ENCODE assay signal across 1 cellular context in the genomic region with DNA sequence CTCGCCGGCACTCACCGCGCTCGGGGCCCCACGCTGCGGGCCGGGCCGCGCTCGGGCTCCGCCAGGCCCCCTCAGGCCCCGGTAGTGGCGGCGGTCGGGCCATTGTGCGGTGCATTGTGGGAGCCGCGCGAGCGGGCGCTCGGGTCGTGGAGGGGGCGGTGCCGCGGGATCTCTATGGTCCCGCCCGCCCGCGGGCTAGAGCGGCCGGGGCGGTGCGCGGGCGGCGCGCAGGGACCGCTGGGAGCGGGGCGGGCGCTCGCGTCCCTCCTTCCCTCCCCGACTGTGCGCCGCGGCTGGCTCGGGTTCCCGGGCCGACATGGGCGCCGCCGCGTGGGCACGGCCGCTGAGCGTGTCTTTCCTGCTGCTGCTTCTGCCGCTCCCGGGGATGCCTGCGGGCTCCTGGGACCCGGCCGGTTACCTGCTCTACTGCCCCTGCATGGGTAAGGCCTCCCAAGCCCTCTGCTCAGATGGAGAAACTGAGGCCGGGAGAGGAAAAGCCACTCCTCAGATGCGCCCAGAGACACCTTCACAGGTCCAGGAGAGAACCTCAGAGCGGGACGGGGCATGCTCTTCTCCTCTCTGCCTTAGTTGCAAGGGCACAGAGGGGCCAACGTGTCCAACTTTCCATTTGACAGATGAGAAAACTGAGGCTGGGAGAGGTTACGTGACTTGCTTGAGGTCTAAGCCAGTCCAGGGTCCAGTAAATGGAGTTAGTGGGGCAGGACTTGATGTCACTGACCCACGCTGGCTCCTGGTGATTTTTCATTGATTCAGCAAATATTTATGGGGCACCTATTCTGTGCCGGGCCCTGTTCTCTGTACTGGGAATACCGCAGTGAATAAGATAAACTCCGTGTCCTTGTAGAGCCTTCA.
TF ChIP-seq lines count a peak whose summit lies in the region.

A gene with protein sequence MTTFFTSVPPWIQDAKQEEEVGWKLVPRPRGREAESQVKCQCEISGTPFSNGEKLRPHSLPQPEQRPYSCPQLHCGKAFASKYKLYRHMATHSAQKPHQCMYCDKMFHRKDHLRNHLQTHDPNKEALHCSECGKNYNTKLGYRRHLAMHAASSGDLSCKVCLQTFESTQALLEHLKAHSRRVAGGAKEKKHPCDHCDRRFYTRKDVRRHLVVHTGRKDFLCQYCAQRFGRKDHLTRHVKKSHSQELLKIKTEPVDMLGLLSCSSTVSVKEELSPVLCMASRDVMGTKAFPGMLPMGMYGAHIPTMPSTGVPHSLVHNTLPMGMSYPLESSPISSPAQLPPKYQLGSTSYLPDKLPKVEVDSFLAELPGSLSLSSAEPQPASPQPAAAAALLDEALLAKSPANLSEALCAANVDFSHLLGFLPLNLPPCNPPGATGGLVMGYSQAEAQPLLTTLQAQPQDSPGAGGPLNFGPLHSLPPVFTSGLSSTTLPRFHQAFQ (minus strand): TSS at position 118 of the 873 bp plus-strand sequence. CDS start 5,565 bp downstream, outside the sequence.
A gene (plus strand): TSS at position 255 of the 873 bp plus-strand sequence. CDS start 62 bp downstream, at position 317.

TF ChIP-seq in HEK293, 187 proteins besides CTCF, POLR2A, EP300 and RAD21 (continued from another document and continues in another):
- TF ChIP-seq, protein P1, sequence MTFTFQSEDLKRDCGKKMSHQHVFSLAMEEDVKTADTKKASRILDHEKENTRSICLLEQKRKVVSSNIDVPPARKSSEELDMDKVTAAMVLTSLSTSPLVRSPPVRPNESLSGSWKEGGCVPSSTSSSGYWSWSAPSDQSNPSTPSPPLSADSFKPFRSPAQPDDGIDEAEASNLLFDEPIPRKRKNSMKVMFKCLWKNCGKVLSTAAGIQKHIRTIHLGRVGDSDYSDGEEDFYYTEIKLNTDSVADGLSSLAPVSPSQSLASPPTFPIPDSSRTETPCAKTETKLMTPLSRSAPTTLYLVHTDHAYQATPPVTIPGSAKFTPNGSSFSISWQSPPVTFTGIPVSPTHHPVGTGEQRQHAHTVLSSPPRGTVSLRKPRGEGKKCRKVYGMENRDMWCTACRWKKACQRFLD (tag by site-specific recombination; IDR thresholded peaks at IDR 0.05) = no peak
- no peak for TF ChIP-seq ZNF16 (tag by site-specific recombination; IDR thresholded peaks at IDR 0.05; ENCODE audit: low read depth)
- TF ChIP-seq ZSCAN30 (tag by site-specific recombination; IDR thresholded peaks at IDR 0.05) = peak; percentile 75; the same call in 1 of the 2 replicates
- TF ChIP-seq, protein P2, sequence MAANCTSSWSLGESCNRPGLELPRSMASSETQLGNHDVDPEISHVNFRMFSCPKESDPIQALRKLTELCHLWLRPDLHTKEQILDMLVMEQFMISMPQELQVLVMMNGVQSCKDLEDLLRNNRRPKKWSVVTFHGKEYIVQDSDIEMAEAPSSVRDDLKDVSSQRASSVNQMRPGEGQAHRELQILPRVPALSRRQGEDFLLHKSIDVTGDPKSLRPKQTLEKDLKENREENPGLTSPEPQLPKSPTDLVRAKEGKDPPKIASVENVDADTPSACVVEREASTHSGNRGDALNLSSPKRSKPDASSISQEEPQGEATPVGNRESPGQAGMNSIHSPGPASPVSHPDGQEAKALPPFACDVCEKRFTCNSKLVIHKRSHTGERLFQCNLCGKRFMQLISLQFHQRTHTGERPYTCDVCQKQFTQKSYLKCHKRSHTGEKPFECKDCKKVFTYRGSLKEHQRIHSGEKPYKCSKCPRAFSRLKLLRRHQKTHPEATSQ (tag by site-specific recombination; IDR thresholded peaks at IDR 0.05) = no peak
- no peak for TF ChIP-seq ZNF341 (tag by site-specific recombination; IDR thresholded peaks at IDR 0.05; ENCODE audit: low read depth)
- TF ChIP-seq, protein P3, sequence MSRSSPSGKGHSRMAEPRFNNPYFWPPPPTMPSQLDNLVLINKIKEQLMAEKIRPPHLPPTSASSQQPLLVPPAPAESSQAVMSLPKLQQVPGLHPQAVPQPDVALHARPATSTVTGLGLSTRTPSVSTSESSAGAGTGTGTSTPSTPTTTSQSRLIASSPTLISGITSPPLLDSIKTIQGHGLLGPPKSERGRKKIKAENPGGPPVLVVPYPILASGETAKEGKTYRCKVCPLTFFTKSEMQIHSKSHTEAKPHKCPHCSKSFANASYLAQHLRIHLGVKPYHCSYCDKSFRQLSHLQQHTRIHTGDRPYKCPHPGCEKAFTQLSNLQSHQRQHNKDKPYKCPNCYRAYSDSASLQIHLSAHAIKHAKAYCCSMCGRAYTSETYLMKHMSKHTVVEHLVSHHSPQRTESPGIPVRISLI (tag by site-specific recombination; IDR thresholded peaks at IDR 0.05) = no peak
- no peak for TF ChIP-seq ZNF473 (tag by site-specific recombination; IDR thresholded peaks at IDR 0.05)
- TF ChIP-seq ZNF776 (tag by site-specific recombination; IDR thresholded peaks at IDR 0.05; ENCODE audit: borderline replicate concordance) = no peak
- no peak for TF ChIP-seq WT1 (tag by site-specific recombination; IDR thresholded peaks at IDR 0.05)
- TF ChIP-seq ZNF174 (tag by site-specific recombination; IDR thresholded peaks at IDR 0.05) = no peak
- no peak for TF ChIP-seq ZNF175 (tag by site-specific recombination; IDR thresholded peaks at IDR 0.05)
- no peak for TF ChIP-seq SP2 (tag by site-specific recombination; IDR thresholded peaks at IDR 0.05)
- TF ChIP-seq ZNF768 (tag by site-specific recombination; IDR thresholded peaks at IDR 0.05) = no peak
- no peak for TF ChIP-seq ZNF366 (tag by site-specific recombination; conservative IDR thresholded peaks at IDR 0.05)
- TF ChIP-seq, protein P4, sequence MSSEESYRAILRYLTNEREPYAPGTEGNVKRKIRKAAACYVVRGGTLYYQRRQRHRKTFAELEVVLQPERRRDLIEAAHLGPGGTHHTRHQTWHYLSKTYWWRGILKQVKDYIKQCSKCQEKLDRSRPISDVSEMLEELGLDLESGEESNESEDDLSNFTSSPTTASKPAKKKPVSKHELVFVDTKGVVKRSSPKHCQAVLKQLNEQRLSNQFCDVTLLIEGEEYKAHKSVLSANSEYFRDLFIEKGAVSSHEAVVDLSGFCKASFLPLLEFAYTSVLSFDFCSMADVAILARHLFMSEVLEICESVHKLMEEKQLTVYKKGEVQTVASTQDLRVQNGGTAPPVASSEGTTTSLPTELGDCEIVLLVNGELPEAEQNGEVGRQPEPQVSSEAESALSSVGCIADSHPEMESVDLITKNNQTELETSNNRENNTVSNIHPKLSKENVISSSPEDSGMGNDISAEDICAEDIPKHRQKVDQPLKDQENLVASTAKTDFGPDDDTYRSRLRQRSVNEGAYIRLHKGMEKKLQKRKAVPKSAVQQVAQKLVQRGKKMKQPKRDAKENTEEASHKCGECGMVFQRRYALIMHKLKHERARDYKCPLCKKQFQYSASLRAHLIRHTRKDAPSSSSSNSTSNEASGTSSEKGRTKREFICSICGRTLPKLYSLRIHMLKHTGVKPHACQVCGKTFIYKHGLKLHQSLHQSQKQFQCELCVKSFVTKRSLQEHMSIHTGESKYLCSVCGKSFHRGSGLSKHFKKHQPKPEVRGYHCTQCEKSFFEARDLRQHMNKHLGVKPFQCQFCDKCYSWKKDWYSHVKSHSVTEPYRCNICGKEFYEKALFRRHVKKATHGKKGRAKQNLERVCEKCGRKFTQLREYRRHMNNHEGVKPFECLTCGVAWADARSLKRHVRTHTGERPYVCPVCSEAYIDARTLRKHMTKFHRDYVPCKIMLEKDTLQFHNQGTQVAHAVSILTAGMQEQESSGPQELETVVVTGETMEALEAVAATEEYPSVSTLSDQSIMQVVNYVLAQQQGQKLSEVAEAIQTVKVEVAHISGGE (tag by site-specific recombination; conservative IDR thresholded peaks at IDR 0.05; ENCODE audit: low read depth) = no peak
- TF ChIP-seq, protein P5, sequence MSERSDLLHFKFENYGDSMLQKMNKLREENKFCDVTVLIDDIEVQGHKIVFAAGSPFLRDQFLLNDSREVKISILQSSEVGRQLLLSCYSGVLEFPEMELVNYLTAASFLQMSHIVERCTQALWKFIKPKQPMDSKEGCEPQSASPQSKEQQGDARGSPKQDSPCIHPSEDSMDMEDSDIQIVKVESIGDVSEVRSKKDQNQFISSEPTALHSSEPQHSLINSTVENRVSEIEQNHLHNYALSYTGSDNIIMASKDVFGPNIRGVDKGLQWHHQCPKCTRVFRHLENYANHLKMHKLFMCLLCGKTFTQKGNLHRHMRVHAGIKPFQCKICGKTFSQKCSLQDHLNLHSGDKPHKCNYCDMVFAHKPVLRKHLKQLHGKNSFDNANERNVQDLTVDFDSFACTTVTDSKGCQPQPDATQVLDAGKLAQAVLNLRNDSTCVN (tag by site-specific recombination; optimal IDR thresholded peaks at IDR 0.05) = peak; percentile 67
- TF ChIP-seq ZNF626 (tag by site-specific recombination; IDR thresholded peaks at IDR 0.05) = no peak
- TF ChIP-seq, protein P6, sequence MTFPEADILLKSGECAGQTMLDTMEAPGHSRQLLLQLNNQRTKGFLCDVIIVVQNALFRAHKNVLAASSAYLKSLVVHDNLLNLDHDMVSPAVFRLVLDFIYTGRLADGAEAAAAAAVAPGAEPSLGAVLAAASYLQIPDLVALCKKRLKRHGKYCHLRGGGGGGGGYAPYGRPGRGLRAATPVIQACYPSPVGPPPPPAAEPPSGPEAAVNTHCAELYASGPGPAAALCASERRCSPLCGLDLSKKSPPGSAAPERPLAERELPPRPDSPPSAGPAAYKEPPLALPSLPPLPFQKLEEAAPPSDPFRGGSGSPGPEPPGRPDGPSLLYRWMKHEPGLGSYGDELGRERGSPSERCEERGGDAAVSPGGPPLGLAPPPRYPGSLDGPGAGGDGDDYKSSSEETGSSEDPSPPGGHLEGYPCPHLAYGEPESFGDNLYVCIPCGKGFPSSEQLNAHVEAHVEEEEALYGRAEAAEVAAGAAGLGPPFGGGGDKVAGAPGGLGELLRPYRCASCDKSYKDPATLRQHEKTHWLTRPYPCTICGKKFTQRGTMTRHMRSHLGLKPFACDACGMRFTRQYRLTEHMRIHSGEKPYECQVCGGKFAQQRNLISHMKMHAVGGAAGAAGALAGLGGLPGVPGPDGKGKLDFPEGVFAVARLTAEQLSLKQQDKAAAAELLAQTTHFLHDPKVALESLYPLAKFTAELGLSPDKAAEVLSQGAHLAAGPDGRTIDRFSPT (tag by site-specific recombination; IDR thresholded peaks at IDR 0.05) = peak; percentile 59; the same call in 1 of the 2 replicates
- TF ChIP-seq ZIC2 (tag by site-specific recombination; IDR thresholded peaks at IDR 0.05) = no peak
- peak; percentile 63 for TF ChIP-seq ZBTB8A (tag by site-specific recombination; IDR thresholded peaks at IDR 0.05)
- no peak for TF ChIP-seq GLI4 (tag by site-specific recombination; IDR thresholded peaks at IDR 0.05)
- no peak for TF ChIP-seq GLIS2 (tag by site-specific recombination; IDR thresholded peaks at IDR 0.05)
- peak; percentile 65; the same call in 1 of the 2 replicates for TF ChIP-seq YY1 (tag by site-specific recombination; IDR thresholded peaks at IDR 0.05)
- TF ChIP-seq ZNF140 (tag by site-specific recombination; IDR thresholded peaks at IDR 0.05) = no peak
- TF ChIP-seq, protein P7, sequence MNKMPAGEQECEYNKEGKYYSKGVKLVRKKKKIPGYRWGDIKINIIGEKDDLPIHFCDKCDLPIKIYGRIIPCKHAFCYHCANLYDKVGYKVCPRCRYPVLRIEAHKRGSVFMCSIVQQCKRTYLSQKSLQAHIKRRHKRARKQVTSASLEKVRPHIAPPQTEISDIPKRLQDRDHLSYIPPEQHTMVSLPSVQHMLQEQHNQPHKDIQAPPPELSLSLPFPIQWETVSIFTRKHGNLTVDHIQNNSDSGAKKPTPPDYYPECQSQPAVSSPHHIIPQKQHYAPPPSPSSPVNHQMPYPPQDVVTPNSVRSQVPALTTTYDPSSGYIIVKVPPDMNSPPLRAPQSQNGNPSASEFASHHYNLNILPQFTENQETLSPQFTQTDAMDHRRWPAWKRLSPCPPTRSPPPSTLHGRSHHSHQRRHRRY (tag by site-specific recombination; IDR thresholded peaks at IDR 0.05) = no peak
- TF ChIP-seq ZNF76 (tag by site-specific recombination; IDR thresholded peaks at IDR 0.05; ENCODE audit: borderline replicate concordance, low read depth) = peak; percentile 73; the same call in 1 of the 2 replicates
- no peak for TF ChIP-seq ZNF155 (tag by site-specific recombination; IDR thresholded peaks at IDR 0.05)
- no peak for TF ChIP-seq ZNF544 (tag by site-specific recombination; IDR thresholded peaks at IDR 0.05)
- TF ChIP-seq, protein P8, sequence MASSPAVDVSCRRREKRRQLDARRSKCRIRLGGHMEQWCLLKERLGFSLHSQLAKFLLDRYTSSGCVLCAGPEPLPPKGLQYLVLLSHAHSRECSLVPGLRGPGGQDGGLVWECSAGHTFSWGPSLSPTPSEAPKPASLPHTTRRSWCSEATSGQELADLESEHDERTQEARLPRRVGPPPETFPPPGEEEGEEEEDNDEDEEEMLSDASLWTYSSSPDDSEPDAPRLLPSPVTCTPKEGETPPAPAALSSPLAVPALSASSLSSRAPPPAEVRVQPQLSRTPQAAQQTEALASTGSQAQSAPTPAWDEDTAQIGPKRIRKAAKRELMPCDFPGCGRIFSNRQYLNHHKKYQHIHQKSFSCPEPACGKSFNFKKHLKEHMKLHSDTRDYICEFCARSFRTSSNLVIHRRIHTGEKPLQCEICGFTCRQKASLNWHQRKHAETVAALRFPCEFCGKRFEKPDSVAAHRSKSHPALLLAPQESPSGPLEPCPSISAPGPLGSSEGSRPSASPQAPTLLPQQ (tag by site-specific recombination; IDR thresholded peaks at IDR 0.05) = peak; percentile 53
- TF ChIP-seq, protein P9, sequence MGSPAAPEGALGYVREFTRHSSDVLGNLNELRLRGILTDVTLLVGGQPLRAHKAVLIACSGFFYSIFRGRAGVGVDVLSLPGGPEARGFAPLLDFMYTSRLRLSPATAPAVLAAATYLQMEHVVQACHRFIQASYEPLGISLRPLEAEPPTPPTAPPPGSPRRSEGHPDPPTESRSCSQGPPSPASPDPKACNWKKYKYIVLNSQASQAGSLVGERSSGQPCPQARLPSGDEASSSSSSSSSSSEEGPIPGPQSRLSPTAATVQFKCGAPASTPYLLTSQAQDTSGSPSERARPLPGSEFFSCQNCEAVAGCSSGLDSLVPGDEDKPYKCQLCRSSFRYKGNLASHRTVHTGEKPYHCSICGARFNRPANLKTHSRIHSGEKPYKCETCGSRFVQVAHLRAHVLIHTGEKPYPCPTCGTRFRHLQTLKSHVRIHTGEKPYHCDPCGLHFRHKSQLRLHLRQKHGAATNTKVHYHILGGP (tag by site-specific recombination; IDR thresholded peaks at IDR 0.05) = no peak
- TF ChIP-seq ZNF654 (tag by site-specific recombination; IDR thresholded peaks at IDR 0.05; ENCODE audit: low read depth) = no peak
- no peak for TF ChIP-seq ZNF510 (tag by site-specific recombination; IDR thresholded peaks at IDR 0.05; ENCODE audit: insufficient replicate concordance)
- TF ChIP-seq, protein P10, sequence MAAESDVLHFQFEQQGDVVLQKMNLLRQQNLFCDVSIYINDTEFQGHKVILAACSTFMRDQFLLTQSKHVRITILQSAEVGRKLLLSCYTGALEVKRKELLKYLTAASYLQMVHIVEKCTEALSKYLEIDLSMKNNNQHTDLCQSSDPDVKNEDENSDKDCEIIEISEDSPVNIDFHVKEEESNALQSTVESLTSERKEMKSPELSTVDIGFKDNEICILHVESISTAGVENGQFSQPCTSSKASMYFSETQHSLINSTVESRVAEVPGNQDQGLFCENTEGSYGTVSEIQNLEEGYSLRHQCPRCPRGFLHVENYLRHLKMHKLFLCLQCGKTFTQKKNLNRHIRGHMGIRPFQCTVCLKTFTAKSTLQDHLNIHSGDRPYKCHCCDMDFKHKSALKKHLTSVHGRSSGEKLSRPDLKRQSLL (tag by site-specific recombination; IDR thresholded peaks at IDR 0.05) = no peak
- no peak for TF ChIP-seq ZNF324 (tag by site-specific recombination; IDR thresholded peaks at IDR 0.05)
- TF ChIP-seq ZFP41 (tag by site-specific recombination; IDR thresholded peaks at IDR 0.05; ENCODE audit: borderline replicate concordance) = no peak
- no peak for TF ChIP-seq ZNF670 (tag by site-specific recombination; IDR thresholded peaks at IDR 0.05; ENCODE audit: low read depth)
- no peak for TF ChIP-seq ZNF350 (tag by site-specific recombination; IDR thresholded peaks at IDR 0.05)
- 0 out of 2 replicates have a peak, but pooled peaks have one; percentile 21 for TF ChIP-seq ZNF664 (tag by site-specific recombination; IDR thresholded peaks at IDR 0.05)
- no peak for TF ChIP-seq ZBTB21 (tag by site-specific recombination; IDR thresholded peaks at IDR 0.05)
